Comparison of ENCODE assay signal across 22 cellular contexts in genomic region chr13:39058040-39058439, GRCh38.
A peak's percentile ranks its signal among the peaks of the same experiment; 100 is the strongest.
DNase-seq lines count a peak whose midpoint lies in the region; ATAC-seq and TF ChIP-seq lines count a peak whose summit lies in the region.
"Had no signal": no experiment of that assay in that cellular context is flagged by ENCODE, and none has a peak within 500 bp of the region (broad histone marks: within the 10 kb centered on the region; RNA-seq: fewer than 3 reads in every experiment).

No MANE protein-coding gene starts in this region.

- H3K9me3 Mint-ChIP-seq in dendritic cell treated with granulocyte-macrophage colony-stimulating factor and Interleukin-4, amounts not matched to agents 40 ng/mL and 50 ng/mL, for 4 days: peaks cover 8% of the 10 kb centered on the region

- TF ChIP-seq POLR2A in erythroblast (IDR thresholded peaks at IDR 0.05; ENCODE audit: low read length): no peak

- intact Hi-C loops in dendritic cell treated with granulocyte-macrophage colony-stimulating factor and Interleukin-4, amounts not matched to agents 40 ng/mL and 50 ng/mL, for 4 days (cut with micrococcal nuclease): no loop called here

- no peak overlapping the region for H3K4me3 Mint-ChIP-seq in dendritic cell treated with granulocyte-macrophage colony-stimulating factor and Interleukin-4, amounts not matched to agents 40 ng/mL and 50 ng/mL, for 4 days
- H3K4me3 Mint-ChIP-seq: CD14-positive monocyte; CD4-positive, CD25-positive, alpha-beta regulatory T cell had no signal

- H3K27me3 Mint-ChIP-seq in dendritic cell treated with granulocyte-macrophage colony-stimulating factor and Interleukin-4, amounts not matched to agents 40 ng/mL and 50 ng/mL, for 4 days: no peaks in the 10 kb centered on the region
- H3K27me3 Mint-ChIP-seq: CD4-positive, alpha-beta memory T cell; CD4-positive, CD25-positive, alpha-beta regulatory T cell; CD8-positive, alpha-beta memory T cell had no signal

- H3K4me1 ChIP-seq in HEK293 (ENCODE audit: control insufficient read depth, insufficient read depth, low read length): no peaks in the 10 kb centered on the region
- H3K4me1 ChIP-seq: BE2C, BLaER1 had no signal

- H3K27ac ChIP-seq in HEK293 (ENCODE audit: extremely low read depth, low read depth, low read length): no peak overlapping the region
- H3K27ac ChIP-seq: BLaER1 had no signal

- ATAC-seq in HG03342 (IDR thresholded peaks at IDR 0.05; ENCODE audit: unreplicated experiment): no peak
- ATAC-seq: GM12878 had no signal

- CTCF ChIA-PET in HEK293 (lab: Yijun Ruan, JAX): no interaction called here

- peak overlapping the region; percentile 51 for H3K27ac Mint-ChIP-seq in dendritic cell treated with granulocyte-macrophage colony-stimulating factor and Interleukin-4, amounts not matched to agents 40 ng/mL and 50 ng/mL, for 4 days
- H3K27ac Mint-ChIP-seq: CD4-positive, alpha-beta memory T cell; CD4-positive, CD25-positive, alpha-beta regulatory T cell; CD8-positive, alpha-beta memory T cell had no signal

- peaks cover 0 to 4% of the 10 kb centered on the region in 2 experiments; a peak in 1 of 3 replicates for H3K36me3 ChIP-seq in HEK293 (ENCODE audit: control insufficient read depth in 2 of 2, insufficient read depth in 1 of 2, low read length in 2 of 2)
- H3K36me3 ChIP-seq: BE2C had no signal

- H3K36me3 Mint-ChIP-seq in dendritic cell treated with granulocyte-macrophage colony-stimulating factor and Interleukin-4, amounts not matched to agents 40 ng/mL and 50 ng/mL, for 4 days (ENCODE audit: low read depth): peaks cover 62% of the 10 kb centered on the region

- DNase-seq in NCI-H187 (lab: John Stamatoyannopoulos, UW) (no peak), erythroblast (lab: John Stamatoyannopoulos, UW) (no peak)
- DNase-seq: 8988T; ACHN; BE2C; C1 segment of cervical spinal cord; CD4-positive, alpha-beta memory T cell; CD4-positive, CD25-positive, alpha-beta regulatory T cell; CD8-positive, alpha-beta memory T cell; COR-L47; DMS153; DMS53; DMS79; DND-41; EL; GDM1 had no signal

- no peak for TF ChIP-seq CTCF in HEK293 (tag by site-specific recombination; IDR thresholded peaks at IDR 0.05)

- no peaks in the 10 kb centered on the region for H3K9me3 ChIP-seq in HEK293 (ENCODE audit: control insufficient read depth, insufficient read depth, low read depth, low read length)
- H3K9me3 ChIP-seq: BE2C had no signal

- POLR2A ChIA-PET in HEK293 (lab: Yijun Ruan, JAX): no interaction called here

- no peak overlapping the region for H3K4me3 ChIP-seq in HEK293 (ENCODE audit: low read depth, low read length)
- H3K4me3 ChIP-seq: BLaER1, GM12878 had no signal

- peaks cover 11% of the 10 kb centered on the region for H3K4me1 Mint-ChIP-seq in dendritic cell treated with granulocyte-macrophage colony-stimulating factor and Interleukin-4, amounts not matched to agents 40 ng/mL and 50 ng/mL, for 4 days (ENCODE audit: low read depth)

TF ChIP-seq in HEK293, 187 proteins besides CTCF, POLR2A, EP300 and RAD21:
- no peak for TF ChIP-seq ZNF677 (tag by site-specific recombination; IDR thresholded peaks at IDR 0.05)
- peak; percentile 66; the same call in 1 of the 2 replicates for TF ChIP-seq MYNN (tag by site-specific recombination; IDR thresholded peaks at IDR 0.05; ENCODE audit: borderline replicate concordance)
TF ChIP-seq in HEK293: peak in this region for 1.
